8 cellular contexts compared by ENCODE assay signal in the genomic region with DNA sequence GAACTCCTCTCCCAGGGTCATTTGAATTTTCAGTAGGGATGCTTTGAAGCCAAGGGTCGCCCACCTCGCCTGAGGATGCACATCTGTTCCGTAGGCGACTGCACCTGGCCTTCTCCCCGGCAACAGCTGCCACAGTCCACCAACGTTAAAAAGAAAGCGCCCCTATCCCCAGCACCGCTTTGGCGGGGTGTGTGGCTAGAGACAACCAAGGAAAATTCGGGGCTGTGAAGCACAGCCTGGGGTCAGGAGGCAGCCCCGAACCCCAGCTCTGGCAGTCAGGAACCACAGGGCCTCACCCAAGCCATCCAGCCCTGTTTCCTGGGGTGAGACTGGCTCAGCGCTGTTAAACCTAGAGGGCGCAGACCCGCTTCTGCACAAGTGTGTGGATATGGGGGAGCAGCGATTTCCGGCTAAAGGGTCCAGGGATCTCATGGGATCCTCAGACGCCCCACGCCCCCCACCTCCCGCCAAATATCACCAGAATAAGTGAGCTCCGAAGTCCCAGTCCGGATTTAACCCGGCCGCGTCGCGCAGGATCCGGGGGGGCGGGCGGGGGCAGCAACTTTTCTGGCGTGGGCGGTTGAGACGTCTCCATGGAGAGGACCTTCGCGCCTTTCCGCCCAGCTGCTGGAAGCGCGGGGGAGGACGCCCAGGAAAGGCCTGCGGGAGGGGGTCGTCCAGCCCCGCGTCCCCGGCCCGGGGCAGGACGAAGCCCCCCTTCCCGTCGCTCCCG. TPM values are rescaled to one million over a fixed set of nuclear protein-coding genes. Genes with fewer than 3 reads are reported as not detected.
DNase-seq lines count a peak whose midpoint lies in the region; ATAC-seq and TF ChIP-seq lines count a peak whose summit lies in the region.

No MANE protein-coding gene starts in this region.

- TF ChIP-seq CTCF in left ventricle myocardium inferior (IDR thresholded peaks at IDR 0.05; ENCODE audit: borderline replicate concordance) = no peak
- TF ChIP-seq CTCF in gastrocnemius medialis (IDR thresholded peaks at IDR 0.05 in 4 of 5, conservative IDR thresholded peaks at IDR 0.05 in 1 of 5) = no peak

- no peak for TF ChIP-seq POLR2A in gastrocnemius medialis (IDR thresholded peaks at IDR 0.05)

- intact Hi-C loops in left ventricle myocardium inferior (cut with micrococcal nuclease) (no loop called here), gastrocnemius medialis (cut with DNase I; ENCODE audit: low total_unique reads) (no loop called here)

- H3K4me1 ChIP-seq in left ventricle myocardium inferior (peaks cover 31% of the 10 kb centered on the region), gastrocnemius medialis (no peaks in the 10 kb centered on the region)

- ATAC-seq in HG02759 (IDR thresholded peaks at IDR 0.05; ENCODE audit: unreplicated experiment) (peak; percentile 45), gastrocnemius medialis (peak in 1 of 2 donors; percentile 33)

- DNase-seq in NCI-H345 (lab: John Stamatoyannopoulos, UW) (peak; percentile 11), NCI-H345 treated with DMSO at 0.1 percent for 48 hours (lab: John Stamatoyannopoulos, UW; ENCODE audit: unreplicated experiment) (no peak), NCI-H2171 treated with DMSO at 0.1 percent for 48 hours (lab: John Stamatoyannopoulos, UW) (peak; percentile 50), left ventricle myocardium inferior (peak; percentile 46), gastrocnemius medialis (no peak), SKM-1 treated with dmso at 0.1 percent for 144 hours (lab: John Stamatoyannopoulos, UW; ENCODE audit: unreplicated experiment) (no peak)
- DNase-seq in activated naive CD4-positive, alpha-beta T cell treated with anti-CD3 and anti-CD28 coated beads, Interleukin-2, amount 50 U/mL, for 16 hours = peak; percentile 48

- H3K9me3 ChIP-seq in left ventricle myocardium inferior (replicated peaks) (no peaks in the 10 kb centered on the region), gastrocnemius medialis (no peaks in the 10 kb centered on the region)

- H3K4me3 ChIP-seq in left ventricle myocardium inferior (peak overlapping the region; percentile 88), gastrocnemius medialis (peak overlapping the region; percentile 55 to 66 (median 61))

- peak overlapping the region; percentile 90 for H3K27ac ChIP-seq in left ventricle myocardium inferior (replicated peaks)
- peak overlapping the region in 3 of 4 donors; percentile 50 to 65 (median 57) for H3K27ac ChIP-seq in gastrocnemius medialis

- in situ Hi-C loops in gastrocnemius medialis (cut with MboI; ENCODE audit: low sequenced_read_pairs in 4 of 4) = no loop called here

- H3K36me3 ChIP-seq in left ventricle myocardium inferior (peaks cover 13% of the 10 kb centered on the region), gastrocnemius medialis (no peaks in the 10 kb centered on the region)

- H3K27me3 ChIP-seq in left ventricle myocardium inferior (ENCODE audit: low read depth) (no peaks in the 10 kb centered on the region), gastrocnemius medialis (peaks cover 0 to 3% (median 3%) of the 10 kb centered on the region in 3 donors)

RNA-seq across cellular contexts. Expression of a gene that starts 0.8 kb away (rescaled TPM):
- total RNA-seq in left ventricle myocardium inferior (3.4 TPM), gastrocnemius medialis (1 to 10 TPM; 1.1 to 2.2 (median 1.5) TPM)

RNA-seq across cellular contexts. Expression of a gene that starts 53.8 kb away (rescaled TPM):
- total RNA-seq in left ventricle myocardium inferior = 2.1 TPM
- total RNA-seq in gastrocnemius medialis = under 1 TPM; 0.55 to 0.87 (median 0.75) TPM

Comparison
In these comparisons a context has a peak if more than half of its experiments do, and no peak if none do; other contexts are left out.
1. DNase-seq: peak in NCI-H345 (single experiment), NCI-H2171 treated with DMSO at 0.1 percent for 48 hours (single experiment), activated naive CD4-positive, alpha-beta T cell treated with anti-CD3 and anti-CD28 coated beads, Interleukin-2, amount 50 U/mL, for 16 hours (single experiment) and left ventricle myocardium inferior (single experiment); none in NCI-H345 treated with DMSO at 0.1 percent for 48 hours (single experiment), gastrocnemius medialis (0 of 2) and SKM-1 treated with dmso at 0.1 percent for 144 hours (single experiment).